In genomic region chr9:129596541-129597328, GRCh38 we compare ENCODE assay signal across 1 cellular context.
TF ChIP-seq lines count a peak whose summit lies in the region.

No MANE protein-coding gene starts in this region.

TF ChIP-seq in HepG2, 621 proteins besides CTCF, POLR2A, EP300 and RAD21 (continued from another document and continues in another):
- peak; percentile 49; the same call in 1 of the 2 replicates for TF ChIP-seq YEATS2 (CRISPR knock-in tag; IDR thresholded peaks at IDR 0.05; ENCODE audit: borderline replicate concordance)
- TF ChIP-seq TBX3 (IDR thresholded peaks at IDR 0.05; ENCODE audit: borderline replicate concordance), result no peak
- TF ChIP-seq ZNF180 (CRISPR knock-in tag; IDR thresholded peaks at IDR 0.05; ENCODE audit: borderline replicate concordance, low read depth), result no peak
- TF ChIP-seq CAMTA2 (CRISPR knock-in tag; IDR thresholded peaks at IDR 0.05; ENCODE audit: borderline replicate concordance), result no peak
- TF ChIP-seq ARID5B (CRISPR knock-in tag; IDR thresholded peaks at IDR 0.05), result no peak
- TF ChIP-seq HDAC2 (CRISPR knock-in tag; IDR thresholded peaks at IDR 0.05), result no peak
- no peak for TF ChIP-seq SMARCC2 (IDR thresholded peaks at IDR 0.05)
- TF ChIP-seq ZNF431 (CRISPR knock-in tag; IDR thresholded peaks at IDR 0.05; ENCODE audit: borderline replicate concordance, low read depth), result 0 out of 2 replicates have a peak, but pooled peaks have one; percentile 39
- TF ChIP-seq ZNF142 (CRISPR knock-in tag; IDR thresholded peaks at IDR 0.05), result 0 out of 2 replicates have a peak, but pooled peaks have one; percentile 22
- no peak for TF ChIP-seq NR3C1 (CRISPR knock-in tag; IDR thresholded peaks at IDR 0.05)
- peak; percentile 62; the same call in 1 of the 2 replicates for TF ChIP-seq ZFY (CRISPR knock-in tag; IDR thresholded peaks at IDR 0.05)
- TF ChIP-seq RNF2 (conservative IDR thresholded peaks at IDR 0.05; ENCODE audit: low read depth), result no peak
- no peak; the same call in 1 of the 2 replicates for TF ChIP-seq ZNF570 (CRISPR knock-in tag; IDR thresholded peaks at IDR 0.05; ENCODE audit: borderline replicate concordance)
- TF ChIP-seq ZNF83 (CRISPR knock-in tag; IDR thresholded peaks at IDR 0.05; ENCODE audit: borderline replicate concordance), result no peak
- no peak for TF ChIP-seq ZNF101 (CRISPR knock-in tag; IDR thresholded peaks at IDR 0.05; ENCODE audit: borderline replicate concordance, low read depth)
- no peak for TF ChIP-seq SNRNP70 (IDR thresholded peaks at IDR 0.05; ENCODE audit: low read depth, low read length)
- 0 out of 2 replicates have a peak, but pooled peaks have one; percentile 14 for TF ChIP-seq NFE2 (CRISPR knock-in tag; IDR thresholded peaks at IDR 0.05)
- TF ChIP-seq HNRNPUL1 (IDR thresholded peaks at IDR 0.05; ENCODE audit: low read depth, low read length), result no peak
- peak; percentile 17; the same call in 1 of the 2 replicates for TF ChIP-seq RXRB (CRISPR knock-in tag; IDR thresholded peaks at IDR 0.05; ENCODE audit: borderline replicate concordance)
- 0 out of 2 replicates have a peak, but pooled peaks have one; percentile 7 for TF ChIP-seq ZNF556 (CRISPR knock-in tag; IDR thresholded peaks at IDR 0.05; ENCODE audit: borderline replicate concordance)
- no peak for TF ChIP-seq NFKB2 (CRISPR knock-in tag; IDR thresholded peaks at IDR 0.05; ENCODE audit: borderline replicate concordance)
- TF ChIP-seq ZNF512B (CRISPR knock-in tag; IDR thresholded peaks at IDR 0.05; ENCODE audit: borderline replicate concordance), result 0 out of 2 replicates have a peak, but pooled peaks have one; percentile 3
- no peak; the same call in 1 of the 2 replicates for TF ChIP-seq HNF4G (IDR thresholded peaks at IDR 0.05; ENCODE audit: borderline replicate concordance, low read depth, low read length)
- TF ChIP-seq HNF4G (CRISPR knock-in tag; IDR thresholded peaks at IDR 0.05; ENCODE audit: borderline replicate concordance, low read depth), result no peak
- no peak; the same call in 1 of the 2 replicates for TF ChIP-seq ZNF318 (CRISPR knock-in tag; IDR thresholded peaks at IDR 0.05)
- no peak for TF ChIP-seq ZUFSP (CRISPR knock-in tag; IDR thresholded peaks at IDR 0.05; ENCODE audit: borderline replicate concordance)
- TF ChIP-seq ZNF276 (CRISPR knock-in tag; IDR thresholded peaks at IDR 0.05; ENCODE audit: low read depth), result no peak
- TF ChIP-seq ZNF296 (CRISPR knock-in tag; conservative IDR thresholded peaks at IDR 0.05), result no peak
